ENCODE assay signal across 14 cellular contexts in the genomic region with DNA sequence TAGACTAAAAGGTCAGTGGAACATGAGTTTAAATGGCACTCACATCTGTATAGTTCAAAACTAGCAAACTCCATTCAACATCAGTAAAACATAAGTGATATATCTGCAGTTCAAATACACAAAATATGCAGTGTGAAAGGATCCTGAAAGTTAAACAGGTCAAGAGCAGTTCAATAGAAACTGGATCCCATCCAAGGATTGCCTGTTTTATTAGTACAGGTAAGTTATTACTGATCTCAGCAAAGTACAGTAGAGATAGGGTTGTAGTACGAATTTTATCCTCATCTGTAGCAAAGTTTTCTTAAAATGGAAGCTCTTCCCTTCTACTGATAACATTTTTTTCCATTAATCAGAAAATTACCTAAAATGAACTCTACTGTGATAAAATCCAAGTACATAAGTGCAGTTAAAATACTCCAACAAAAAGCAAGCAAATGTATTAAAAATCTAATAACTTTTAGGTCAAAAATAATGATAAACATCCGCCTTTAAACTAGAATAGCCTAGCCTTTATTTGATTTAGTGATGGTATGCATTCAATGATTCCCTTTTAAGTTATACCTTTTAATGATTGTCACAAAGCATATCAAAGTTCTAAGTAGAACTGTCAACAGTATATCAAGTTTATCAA. TPM values are rescaled to one million over a fixed set of nuclear protein-coding genes. Genes with fewer than 3 reads are reported as not detected.
DNase-seq lines count a peak whose midpoint lies in the region; ATAC-seq lines count a peak whose summit lies in the region.
"Had no signal": no experiment of that assay in that cellular context is flagged by ENCODE, and none has a peak within 500 bp of the region (broad histone marks: within the 10 kb centered on the region; RNA-seq: fewer than 3 reads in every experiment).

No MANE protein-coding gene starts in this region.

- H2BK5ac ChIP-seq in mesenchymal stem cell (ENCODE audit: low read depth, low read length, poor library complexity, severe bottlenecking) = no peak overlapping the region

- H3K27ac Mint-ChIP-seq in activated CD4-positive, alpha-beta memory T cell treated with anti-CD3 and anti-CD28 coated beads, Interleukin-2, amount 10 ng/mL, durations not matched to agents 7 days and 5 days = no peak overlapping the region

- no peak overlapping the region for H2BK12ac ChIP-seq in mesenchymal stem cell (ENCODE audit: low read length in 2 of 2)

- peaks cover 16 to 48% (median 45%) of the 10 kb centered on the region in 10 experiments for H3K4me1 ChIP-seq in BLaER1 treated with 17β-estradiol and CSF1 and Interleukin-3, amounts not matched to agents 10 nM and 100 nM
- peaks cover 25% of the 10 kb centered on the region for H3K4me1 ChIP-seq in GM23248 (ENCODE audit: insufficient read depth)
- H3K4me1 ChIP-seq in mesenchymal stem cell (ENCODE audit: control insufficient read depth, insufficient read depth, low read depth, low read length) = peaks cover 5% of the 10 kb centered on the region

- H2AFZ ChIP-seq in GM23248 = no peak overlapping the region
- no peak overlapping the region for H2AFZ ChIP-seq in mesenchymal stem cell (ENCODE audit: low read depth, low read length)

- POLR2A ChIA-PET in activated CD4-positive, alpha-beta memory T cell treated with anti-CD3 and anti-CD28 coated beads, Interleukin-2, amount 10 ng/mL, durations not matched to agents 7 days and 5 days (lab: Charles Lee) = interaction anchor here (1.1 to 3.0 kb wide), 3 partner anchors 12 to 42 kb away, joined by 4 to 48 read pairs (median 21); no protein-coding TSS in a partner anchor

- DNase-seq in GM23248 (no peak), mesenchymal stem cell (no peak), NCI-H446 (lab: John Stamatoyannopoulos, UW) (no peak)
- DNase-seq in activated CD4-positive, alpha-beta memory T cell treated with anti-CD3 and anti-CD28 coated beads, Interleukin-2, amount 10 ng/mL, durations not matched to agents 7 days and 5 days = no peak
- DNase-seq in effector CD4-positive, alpha-beta T cell = no peak
- DNase-seq: DMS79; lower lobe of right lung; NCI-H1436; NK-92 treated with Interleukin-12 subunit alpha and Interleukin-12 subunit beta, amount 100 ng/mL, for 24 hours; T1000 had no signal

- no peak overlapping the region for H3K4ac ChIP-seq in mesenchymal stem cell (ENCODE audit: low read depth in 1 of 2, low read length in 2 of 2)

- no peak overlapping the region for H3K23ac ChIP-seq in mesenchymal stem cell (ENCODE audit: low read length in 2 of 2)

- peak overlapping the region in 9 of 10 experiments; percentile 18 to 95 (median 91); a peak in 10 of 20 replicates for H3K4me3 ChIP-seq in BLaER1 treated with 17β-estradiol and CSF1 and Interleukin-3, amounts not matched to agents 10 nM and 100 nM
- peak overlapping the region; percentile 87 for H3K4me3 ChIP-seq in GM23248
- H3K4me3 ChIP-seq in mesenchymal stem cell (ENCODE audit: insufficient read depth in 1 of 2, low read depth in 1 of 2, low read length in 2 of 2) = peak overlapping the region in 1 of 2 experiments; percentile 92

- peaks cover 70% of the 10 kb centered on the region for H3K79me2 ChIP-seq in GM23248 (ENCODE audit: insufficient read depth)

- H3K9me2 ChIP-seq in GM23248 (ENCODE audit: insufficient read depth) = no peaks in the 10 kb centered on the region

- peak overlapping the region in 6 of 11 experiments; percentile 88 to 99 (median 98); a peak in 7 of 22 replicates for H3K9ac ChIP-seq in BLaER1 treated with 17β-estradiol and CSF1 and Interleukin-3, amounts not matched to agents 10 nM and 100 nM
- H3K9ac ChIP-seq in GM23248 = peak overlapping the region; percentile 95
- peak overlapping the region; percentile 98 for H3K9ac ChIP-seq in mesenchymal stem cell (ENCODE audit: low read length)

- H3K4me3 Mint-ChIP-seq in activated CD4-positive, alpha-beta memory T cell treated with anti-CD3 and anti-CD28 coated beads, Interleukin-2, amount 10 ng/mL, durations not matched to agents 7 days and 5 days = peak overlapping the region; percentile 10

- peaks cover 39 to 59% (median 51%) of the 10 kb centered on the region in 11 experiments for H3K36me3 ChIP-seq in BLaER1 treated with 17β-estradiol and CSF1 and Interleukin-3, amounts not matched to agents 10 nM and 100 nM
- peaks cover 35% of the 10 kb centered on the region for H3K36me3 ChIP-seq in GM23248 (ENCODE audit: low read depth)
- H3K36me3 ChIP-seq in mesenchymal stem cell (ENCODE audit: control insufficient read depth in 1 of 2, insufficient read depth in 2 of 2, low read depth in 1 of 2, low read length in 2 of 2) = peaks cover 2 to 45% of the 10 kb centered on the region in 2 experiments

- no peak overlapping the region for H3K27ac ChIP-seq in BLaER1 treated with 17β-estradiol and CSF1 and Interleukin-3, amounts not matched to agents 10 nM and 100 nM
- no peak overlapping the region for H3K27ac ChIP-seq in GM23248
- H3K27ac ChIP-seq in mesenchymal stem cell (ENCODE audit: low read length, poor library complexity, severe bottlenecking) = no peak overlapping the region

- H2BK120ac ChIP-seq in mesenchymal stem cell (ENCODE audit: low read depth, low read length) = no peak overlapping the region

- WGBS in GM23248 (ENCODE audit: low coverage in 1 of 2, low lambda C conversion rate in 2 of 2, missing lambda C conversion rate in 2 of 2), 2 experiments = 98% methylated on average over 2 of the region's 2 CpGs
- no CpG with 5 or more reads among the region's 2 CpGs for WGBS in mesenchymal stem cell

- peaks cover 48% of the 10 kb centered on the region for H3K36me3 Mint-ChIP-seq in activated CD4-positive, alpha-beta memory T cell treated with anti-CD3 and anti-CD28 coated beads, Interleukin-2, amount 10 ng/mL, durations not matched to agents 7 days and 5 days (ENCODE audit: low read depth)

- no peak overlapping the region for H2AK5ac ChIP-seq in mesenchymal stem cell (ENCODE audit: low read length, severe bottlenecking)

- peaks cover 58% of the 10 kb centered on the region for H3K4me1 Mint-ChIP-seq in activated CD4-positive, alpha-beta memory T cell treated with anti-CD3 and anti-CD28 coated beads, Interleukin-2, amount 10 ng/mL, durations not matched to agents 7 days and 5 days

- H3F3A ChIP-seq in GM23248 (ENCODE audit: insufficient read depth) = peaks cover 8% of the 10 kb centered on the region; the same call in 1 of the 2 replicates

- in situ Hi-C loops in GM23248 (cut with MboI) = no loop called here

- H4K20me1 ChIP-seq in BLaER1 treated with 17β-estradiol and CSF1 and Interleukin-3, amounts not matched to agents 10 nM and 100 nM = peaks cover 30 to 66% (median 60%) of the 10 kb centered on the region in 11 experiments; a peak in 21 of 22 replicates
- no peaks in the 10 kb centered on the region for H4K20me1 ChIP-seq in GM23248 (ENCODE audit: insufficient read depth)

- H3K14ac ChIP-seq in mesenchymal stem cell (ENCODE audit: low read length in 2 of 2) = no peak overlapping the region

- no peaks in the 10 kb centered on the region for H3K9me3 Mint-ChIP-seq in activated CD4-positive, alpha-beta memory T cell treated with anti-CD3 and anti-CD28 coated beads, Interleukin-2, amount 10 ng/mL, durations not matched to agents 7 days and 5 days

- H2BK15ac ChIP-seq in mesenchymal stem cell (ENCODE audit: low read depth, poor library complexity, severe bottlenecking) = no peak overlapping the region

- H4K8ac ChIP-seq in mesenchymal stem cell (ENCODE audit: low read length) = no peak overlapping the region

- H3K4me2 ChIP-seq in BLaER1 treated with 17β-estradiol and CSF1 and Interleukin-3, amounts not matched to agents 10 nM and 100 nM = peak overlapping the region; percentile 28 to 98 (median 89); a peak in 20 of 22 replicates
- H3K4me2 ChIP-seq in GM23248 (ENCODE audit: unreplicated experiment) = peak overlapping the region; percentile 96
- no peak overlapping the region for H3K4me2 ChIP-seq in mesenchymal stem cell (ENCODE audit: low read length, poor library complexity, severe bottlenecking)

- no peaks in the 10 kb centered on the region for H3K27me3 ChIP-seq in BLaER1 treated with 17β-estradiol and CSF1 and Interleukin-3, amounts not matched to agents 10 nM and 100 nM
- H3K27me3 ChIP-seq in GM23248 (replicated peaks; ENCODE audit: insufficient read depth) (no peaks in the 10 kb centered on the region), mesenchymal stem cell (ENCODE audit: control insufficient read depth in 1 of 2, insufficient read depth in 1 of 2, low read length in 2 of 2) (no peaks in the 10 kb centered on the region)

- peaks cover 1% of the 10 kb centered on the region for H3K79me1 ChIP-seq in mesenchymal stem cell (replicated peaks; ENCODE audit: low read length, poor library complexity, severe bottlenecking)

- H3K18ac ChIP-seq in mesenchymal stem cell (ENCODE audit: low read depth in 1 of 2, low read length in 2 of 2) = no peak overlapping the region

- ATAC-seq in GM21526 (IDR thresholded peaks at IDR 0.05; ENCODE audit: low FRiP score, unreplicated experiment) = no peak
- ATAC-seq in HG03025 (IDR thresholded peaks at IDR 0.05; ENCODE audit: low FRiP score, unreplicated experiment) = no peak
- ATAC-seq: lower lobe of right lung, sciatic nerve had no signal

- no peaks in the 10 kb centered on the region for H3K27me3 Mint-ChIP-seq in activated CD4-positive, alpha-beta memory T cell treated with anti-CD3 and anti-CD28 coated beads, Interleukin-2, amount 10 ng/mL, durations not matched to agents 7 days and 5 days

- CTCF ChIA-PET in activated CD4-positive, alpha-beta memory T cell treated with anti-CD3 and anti-CD28 coated beads, Interleukin-2, amount 10 ng/mL, durations not matched to agents 7 days and 5 days (lab: Charles Lee) = interaction anchor here (0.8 to 1.5 kb wide), 2 partner anchors 42 to 57 kb away, joined by 3 to 7 read pairs; no protein-coding TSS in a partner anchor

- no peak overlapping the region for H4K91ac ChIP-seq in mesenchymal stem cell (ENCODE audit: low read length)

- H3K9me3 ChIP-seq in BLaER1 treated with 17β-estradiol and CSF1 and Interleukin-3, amounts not matched to agents 10 nM and 100 nM (replicated peaks in 1 of 11) = no peaks in the 10 kb centered on the region
- H3K9me3 ChIP-seq in GM23248 (ENCODE audit: low read depth) = no peaks in the 10 kb centered on the region
- H3K9me3 ChIP-seq in mesenchymal stem cell (ENCODE audit: control insufficient read depth, low read length) = no peaks in the 10 kb centered on the region
- H3K9me3 ChIP-seq: lower lobe of right lung had no signal

RNA-seq across cellular contexts. Expression of a gene that starts 2.2 kb away (rescaled TPM):
- total RNA-seq in GM23248 (2014; rRNA removed; shearing (Covaris generic)) = 16.9 and 19.9 TPM in 2 replicates
- polyA plus RNA-seq in GM23248 (2016; fragmentation: Nextera tagmentation; extraction: Ambion mirVana) = 20.3 and 20.8 TPM in 2 replicates
- total RNA-seq in activated CD4-positive, alpha-beta memory T cell treated with anti-CD3 and anti-CD28 coated beads, Interleukin-2, amount 10 ng/mL, durations not matched to agents 7 days and 5 days = 10 to 100 TPM; 37.2 to 38.0 TPM
- polyA plus RNA-seq in mesenchymal stem cell (2013, experiment 1 of 2) = 23.8 TPM
- 21.7 TPM for polyA plus RNA-seq in mesenchymal stem cell (2013, experiment 2 of 2)
